ENCODE assay signal across 8 cellular contexts in genomic region chr6:167217951-167218759, GRCh38.
DNase-seq lines count a peak whose midpoint lies in the region; ATAC-seq and TF ChIP-seq lines count a peak whose summit lies in the region.
"Not testable (repeated sequence)": the region's sequence is repeated elsewhere in the genome, so short reads cannot be mapped to it uniquely, and the experiment has no call there.

No MANE protein-coding gene starts in this region.

- not testable (repeated sequence) for H3K9ac ChIP-seq in parathyroid adenoma

- H3K4me1 ChIP-seq in left ventricle myocardium inferior, parathyroid adenoma: not testable (repeated sequence)

- not testable (repeated sequence) for H3K4me2 ChIP-seq in parathyroid adenoma (ENCODE audit: low read length)

- intact Hi-C loops in left ventricle myocardium inferior (cut with micrococcal nuclease), result not testable (repeated sequence)

- not testable (repeated sequence) for H3K4me3 ChIP-seq in AG10803 (ENCODE audit: low read length); WERI-Rb-1 (ENCODE audit: low read depth, low read length); brain microvascular endothelial cell (ENCODE audit: low read depth, low read length); left ventricle myocardium inferior; parathyroid adenoma (ENCODE audit: low read depth, low read length)

- H3K9me3 ChIP-seq in WERI-Rb-1 (ENCODE audit: severe bottlenecking); left ventricle myocardium inferior (replicated peaks); parathyroid adenoma (ENCODE audit: control insufficient read depth, low read length): not testable (repeated sequence)

- in situ Hi-C loops in brain microvascular endothelial cell (cut with HindIII; ENCODE audit: low pct_ligation_motif_present, low sequenced_read_pairs), result not testable (repeated sequence)

- peak; percentile 39 for DNase-seq in AG10803 (ENCODE audit: low read depth)
- DNase-seq in NCI-H2171 (lab: John Stamatoyannopoulos, UW), result peak; percentile 36
- DNase-seq in WERI-Rb-1, result peak; percentile 36
- DNase-seq in brain microvascular endothelial cell, left ventricle myocardium inferior: not testable (repeated sequence)

- H3K79me2 ChIP-seq in parathyroid adenoma, result not testable (repeated sequence)

- H2AFZ ChIP-seq in parathyroid adenoma, result not testable (repeated sequence)

- TF ChIP-seq CTCF in AG10803 (conservative IDR thresholded peaks at IDR 0.05; ENCODE audit: low read length) (peak; percentile 22), brain microvascular endothelial cell (IDR thresholded peaks at IDR 0.05; ENCODE audit: low read depth, low read length, missing control alignments) (peak; percentile 15), left ventricle myocardium inferior (IDR thresholded peaks at IDR 0.05; ENCODE audit: borderline replicate concordance) (peak; percentile 27), parathyroid adenoma (IDR thresholded peaks at IDR 0.05) (peak; percentile 39)
- TF ChIP-seq CTCF in WERI-Rb-1 (IDR thresholded peaks at IDR 0.05; ENCODE audit: low read depth, low read length), result not testable (repeated sequence)

- H3K27me3 ChIP-seq in WERI-Rb-1 (ENCODE audit: insufficient read depth, low read depth, severe bottlenecking); brain microvascular endothelial cell (replicated peaks); parathyroid adenoma (ENCODE audit: control insufficient read depth, insufficient read depth, low read length): not testable (repeated sequence)
- peaks cover 18% of the 10 kb centered on the region for H3K27me3 ChIP-seq in left ventricle myocardium inferior (ENCODE audit: low read depth)

- H3K27ac ChIP-seq in WERI-Rb-1; brain microvascular endothelial cell; left ventricle myocardium inferior (replicated peaks); parathyroid adenoma: not testable (repeated sequence)

- H3K36me3 ChIP-seq in WERI-Rb-1; brain microvascular endothelial cell (replicated peaks); left ventricle myocardium inferior; parathyroid adenoma (ENCODE audit: control insufficient read depth, insufficient read depth, low read length): not testable (repeated sequence)

- ATAC-seq in GM18907 (IDR thresholded peaks at IDR 0.05; ENCODE audit: unreplicated experiment) (peak; percentile 81), HG03139 (IDR thresholded peaks at IDR 0.05; ENCODE audit: unreplicated experiment) (peak; percentile 76)
